23 cellular contexts compared by ENCODE assay signal in genomic region chr1:109807398-109807795, GRCh38. TPM values are rescaled to one million over a fixed set of nuclear protein-coding genes. Genes with fewer than 3 reads are reported as not detected.
A peak's percentile ranks its signal among the peaks of the same experiment; 100 is the strongest.
DNase-seq lines count a peak whose midpoint lies in the region; ATAC-seq, FAIRE-seq and TF ChIP-seq lines count a peak whose summit lies in the region.
"Had no signal": no experiment of that assay in that cellular context is flagged by ENCODE, and none has a peak within 500 bp of the region (broad histone marks: within the 10 kb centered on the region; RNA-seq: fewer than 3 reads in every experiment).

No MANE protein-coding gene starts in this region.

- H3K36me3 ChIP-seq in right lobe of liver (no peaks in the 10 kb centered on the region), HepG2 (replicated peaks in 1 of 2; ENCODE audit: control insufficient read depth in 1 of 2, insufficient read depth in 2 of 2, low read length in 2 of 2) (no peaks in the 10 kb centered on the region)
- H3K36me3 ChIP-seq in naive thymus-derived CD4-positive, alpha-beta T cell (ENCODE audit: control insufficient read depth in 2 of 3, insufficient read depth in 3 of 3, low read length in 3 of 3): no peaks in the 10 kb centered on the region
- H3K36me3 ChIP-seq: cardiac muscle cell, ovary, SJSA1 had no signal

- no peaks in the 10 kb centered on the region for H4K20me1 ChIP-seq in HepG2 (ENCODE audit: insufficient read depth, low read length)

- H3K9me3 ChIP-seq in right lobe of liver (no peaks in the 10 kb centered on the region), HepG2 (ENCODE audit: low read length) (no peaks in the 10 kb centered on the region), T-helper 17 cell (ENCODE audit: control insufficient read depth, low read length, poor library complexity, severe bottlenecking) (no peaks in the 10 kb centered on the region)
- no peaks in the 10 kb centered on the region for H3K9me3 ChIP-seq in naive thymus-derived CD4-positive, alpha-beta T cell (ENCODE audit: control insufficient read depth in 2 of 3, low read length in 3 of 3)
- H3K9me3 ChIP-seq: ovary, SJSA1 had no signal

- DNase-seq in right lobe of liver (peak in 2 of 3 donors; percentile 25 to 37), HepG2 (ENCODE audit: low spot score) (no peak), T-helper 17 cell (no peak), midbrain (lab: John Stamatoyannopoulos, UW) (no peak)
- DNase-seq in naive thymus-derived CD4-positive, alpha-beta T cell: no peak
- no peak for DNase-seq in stimulated activated CD4-positive, alpha-beta T cell treated with anti-CD3 and anti-CD28 coated beads, Interleukin-12 subunit alpha, Interleukin-12 subunit beta, amount 100 ng/mL, for 4 hours
- DNase-seq: activated gamma-delta T cell; dermis blood vessel endothelial cell; DMS53; immature natural killer cell; NCI-H1092 treated with DMSO at 0.1 percent for 48 hours; NCI-H2081; stimulated activated CD4-positive, alpha-beta T cell treated with anti-CD3 and anti-CD28 coated beads, Interleukin-1b, Interleukin-23, amount 100 ng/mL, for 48 hours; stimulated activated naive B cell treated with anti-CD40 and anti-IgM and Interleukin-4, amounts not matched to agents 10 μg/mL and 1 μg/mL and 100 μg/mL, for 72 hours had no signal

- H3K4me3 Mint-ChIP-seq in T-helper 17 cell (no peak overlapping the region), nephron (no peak overlapping the region)
- peak overlapping the region in 1 of 10 donors; percentile 20 for H3K4me3 Mint-ChIP-seq in naive thymus-derived CD4-positive, alpha-beta T cell
- H3K4me3 Mint-ChIP-seq: immature natural killer cell; stimulated activated naive B cell treated with anti-CD40 and anti-IgM and Interleukin-4, amounts not matched to agents 10 μg/mL and 1 μg/mL and 100 μg/mL, for 72 hours had no signal

- H3K27me3 Mint-ChIP-seq in T-helper 17 cell (no peaks in the 10 kb centered on the region), nephron (ENCODE audit: low read depth) (peaks cover 9% of the 10 kb centered on the region)
- H3K27me3 Mint-ChIP-seq in naive thymus-derived CD4-positive, alpha-beta T cell: peaks cover 0 to 2% (median 0%) of the 10 kb centered on the region in 5 donors
- H3K27me3 Mint-ChIP-seq: stimulated activated naive B cell treated with anti-CD40 and anti-IgM and Interleukin-4, amounts not matched to agents 10 μg/mL and 1 μg/mL and 100 μg/mL, for 72 hours had no signal

- no TSS peak for BruUV-seq in HepG2 (replicated peaks; lab: Mats Ljungman, UMichigan)

- no peak overlapping the region for H2AFZ ChIP-seq in HepG2 (ENCODE audit: low read length)

- no peak overlapping the region for H3K9ac ChIP-seq in HepG2 (ENCODE audit: insufficient read depth, low read depth, low read length)

- H3K27me3 ChIP-seq in right lobe of liver (no peaks in the 10 kb centered on the region), HepG2 (ENCODE audit: control insufficient read depth in 1 of 2, insufficient read depth in 2 of 2, low read length in 2 of 2) (peaks cover 0 to 4% of the 10 kb centered on the region in 2 experiments; a peak in 2 of 5 replicates)
- H3K27me3 ChIP-seq in naive thymus-derived CD4-positive, alpha-beta T cell (ENCODE audit: control insufficient read depth in 2 of 2, insufficient read depth in 2 of 2, low read length in 2 of 2): no peaks in the 10 kb centered on the region
- H3K27me3 ChIP-seq: cardiac muscle cell, SJSA1 had no signal

- FAIRE-seq in HepG2 (lab: Jason Lieb, UNC): no peak
- FAIRE-seq: endothelial cell of umbilical vein, GM12892, GM19239, H1 had no signal

- no CpG with 5 or more reads among the region's 9 CpGs for WGBS in right lobe of liver (ENCODE audit: insufficient coverage, low coverage, low lambda C conversion rate, missing lambda C conversion rate)
- WGBS in HepG2 (ENCODE audit: low lambda C conversion rate): 72% methylated on average over 6 of the region's 9 CpGs

- H3K27ac ChIP-seq in right lobe of liver (no peak overlapping the region), HepG2 (ENCODE audit: extremely low read length, insufficient read depth, low read length) (no peak overlapping the region)
- H3K27ac ChIP-seq in naive thymus-derived CD4-positive, alpha-beta T cell (ENCODE audit: low read depth, low read length): no peak overlapping the region
- H3K27ac ChIP-seq: cardiac muscle cell, ovary, SJSA1 had no signal

- H3K4me3 ChIP-seq in right lobe of liver (no peak overlapping the region), HepG2 (replicated peaks in 1 of 3; ENCODE audit: insufficient read depth in 1 of 3, low read depth in 2 of 3, low read length in 3 of 3) (no peak overlapping the region)
- no peak overlapping the region for H3K4me3 ChIP-seq in naive thymus-derived CD4-positive, alpha-beta T cell (ENCODE audit: low read length)
- H3K4me3 ChIP-seq: cardiac muscle cell, ovary, SJSA1 had no signal

- ATAC-seq in right lobe of liver: no peak
- no peak for ATAC-seq in HepG2
- ATAC-seq in T-helper 17 cell: no peak
- no peak for ATAC-seq in naive thymus-derived CD4-positive, alpha-beta T cell

- no peaks in the 10 kb centered on the region for H3K36me3 Mint-ChIP-seq in T-helper 17 cell (ENCODE audit: low read depth)
- no peaks in the 10 kb centered on the region for H3K36me3 Mint-ChIP-seq in nephron (ENCODE audit: low read depth)
- peaks cover 0 to 3% (median 0%) of the 10 kb centered on the region in 5 donors for H3K36me3 Mint-ChIP-seq in naive thymus-derived CD4-positive, alpha-beta T cell
- H3K36me3 Mint-ChIP-seq: immature natural killer cell; stimulated activated naive B cell treated with anti-CD40 and anti-IgM and Interleukin-4, amounts not matched to agents 10 μg/mL and 1 μg/mL and 100 μg/mL, for 72 hours had no signal

- in situ Hi-C loops in HepG2 (cut with HindIII; ENCODE audit: extremely low pct_ligation_motif_present, low pct_unique_long_range_greater_than_20kb): no loop called here

- POLR2A ChIA-PET in HepG2 (lab: Yijun Ruan, JAX): no interaction called here
- POLR2A ChIA-PET in naive thymus-derived CD4-positive, alpha-beta T cell (lab: Charles Lee): no interaction called here

- CTCF ChIA-PET in HepG2 (lab: Yijun Ruan, JAX; ENCODE audit: low intra/inter-chr PET ratio, low total read pairs): no interaction called here
- CTCF ChIA-PET in naive thymus-derived CD4-positive, alpha-beta T cell (lab: Charles Lee): interaction anchor here (2.5 kb wide), 1 partner anchor 177 kb away, joined by 13 read pairs; the partner anchor contains the start of gene AHCYL1

- TF ChIP-seq POLR2A in right lobe of liver (IDR thresholded peaks at IDR 0.05) (no peak), HepG2 (IDR thresholded peaks at IDR 0.05; ENCODE audit: insufficient read depth in 1 of 2, low read depth in 2 of 2, low read length in 2 of 2) (no peak)

- TF ChIP-seq CTCF in right lobe of liver (IDR thresholded peaks at IDR 0.05) (no peak), HepG2 (CRISPR knock-in tag; IDR thresholded peaks at IDR 0.05) (no peak), nephron (IDR thresholded peaks at IDR 0.05; ENCODE audit: unreplicated experiment in 3 of 3) (no peak)

- H3K27ac Mint-ChIP-seq in T-helper 17 cell (peak overlapping the region; percentile 4), nephron (peak overlapping the region in 2 of 3 experiments; percentile 65 to 78)
- peak overlapping the region in 2 of 9 donors; percentile 41 to 82 for H3K27ac Mint-ChIP-seq in naive thymus-derived CD4-positive, alpha-beta T cell
- H3K27ac Mint-ChIP-seq: immature natural killer cell had no signal

- TF ChIP-seq EP300 in HepG2 (IDR thresholded peaks at IDR 0.05; ENCODE audit: low read depth in 2 of 2, low read length in 2 of 2) (no peak), HepG2 (CRISPR knock-in tag; IDR thresholded peaks at IDR 0.05; ENCODE audit: borderline replicate concordance) (no peak)

- intact Hi-C loops in right lobe of liver (cut with DNase I): no loop called here
- intact Hi-C loops in HepG2 (cut with micrococcal nuclease; ENCODE audit: unreplicated experiment): no loop called here
- intact Hi-C loops in naive thymus-derived CD4-positive, alpha-beta T cell (cut with micrococcal nuclease): loop anchor here in 1 of 2 donors (10.0 kb wide), 1 partner anchor 63 kb away; the partner anchor contains the start of gene GSTM3

- no peaks in the 10 kb centered on the region for H3K9me3 Mint-ChIP-seq in nephron
- H3K9me3 Mint-ChIP-seq in naive thymus-derived CD4-positive, alpha-beta T cell: no peaks in the 10 kb centered on the region
- H3K9me3 Mint-ChIP-seq: immature natural killer cell; stimulated activated naive B cell treated with anti-CD40 and anti-IgM and Interleukin-4, amounts not matched to agents 10 μg/mL and 1 μg/mL and 100 μg/mL, for 72 hours had no signal

- no peaks in the 10 kb centered on the region for H3K79me2 ChIP-seq in HepG2 (ENCODE audit: insufficient read depth, low read length)

- H3K4me1 Mint-ChIP-seq in T-helper 17 cell (peaks cover 39% of the 10 kb centered on the region), nephron (peaks cover 62% of the 10 kb centered on the region)
- H3K4me1 Mint-ChIP-seq in naive thymus-derived CD4-positive, alpha-beta T cell: peaks cover 34 to 55% (median 46%) of the 10 kb centered on the region in 7 donors

- no peaks in the 10 kb centered on the region for H3K4me1 ChIP-seq in right lobe of liver
- no peaks in the 10 kb centered on the region for H3K4me1 ChIP-seq in HepG2 (ENCODE audit: insufficient read depth, low read length)
- H3K4me1 ChIP-seq in naive thymus-derived CD4-positive, alpha-beta T cell (ENCODE audit: control insufficient read depth in 2 of 2, insufficient read depth in 2 of 2, low read length in 2 of 2): peaks cover 22 to 37% of the 10 kb centered on the region in 2 donors

- no peak for TF ChIP-seq RAD21 in HepG2 (CRISPR knock-in tag; IDR thresholded peaks at IDR 0.05)

- H3K4me2 ChIP-seq in HepG2 (ENCODE audit: low read depth, low read length): no peak overlapping the region

RNA-seq across cellular contexts. Expression of gene EPS8L3, which starts 43.7 kb away (rescaled TPM):
- total RNA-seq in right lobe of liver (1 to 10 TPM in 3 of 6 experiments, not detected in 3; 3.2 to 4.7 (median 3.3) TPM), HepG2 (2016; rRNA removed; fragmentation: Illumina TruSeq; extraction: Trizol) (7.6 and 18.2 TPM in 2 replicates), T-helper 17 cell (not detected)
- total RNA-seq in HepG2 (2016; cell fraction: cytosol; rRNA removed; fragmentation: Illumina TruSeq; extraction: Trizol; ENCODE audit: low read depth): 3.1 and 3.5 TPM in 2 replicates
- 6.3 and 18.1 TPM in 2 replicates for total RNA-seq in HepG2 (2016; cell fraction: insoluble cytoplasmic fraction; rRNA removed; fragmentation: Illumina TruSeq; extraction: Trizol)
- 4.6 and 5.1 TPM in 2 replicates for total RNA-seq in HepG2 (2016; cell fraction: membrane; rRNA removed; fragmentation: Illumina TruSeq; extraction: Trizol)
- 21.5 and 27.6 TPM in 2 replicates for total RNA-seq in HepG2 (2016; cell fraction: nucleus; rRNA removed; fragmentation: Illumina TruSeq; extraction: Trizol)
- polyA plus RNA-seq in HepG2 (2011; rRNA removed): 106 and 127 TPM in 2 replicates
- 24.6 and 30.4 TPM in 2 replicates for polyA plus RNA-seq in HepG2 (2011; cell fraction: cytosol; rRNA removed)
- 854 and 1,047 TPM in 2 replicates for polyA plus RNA-seq in HepG2 (2011; cell fraction: nucleus; rRNA removed)
- polyA plus RNA-seq in HepG2 (2012): 79.1 and 95.8 TPM in 2 replicates
- 3.0 and 3.7 TPM in 2 replicates for polyA plus RNA-seq in HepG2 (2016; cell fraction: cytosol; fragmentation: Illumina TruSeq; extraction: Trizol; ENCODE audit: low read depth)
- 11.9 and 13.8 TPM in 2 replicates for polyA plus RNA-seq in HepG2 (2016; cell fraction: insoluble cytoplasmic fraction; fragmentation: Illumina TruSeq; extraction: Trizol; ENCODE audit: low read depth)
- polyA plus RNA-seq in HepG2 (2016; cell fraction: membrane; fragmentation: Illumina TruSeq; extraction: Trizol; ENCODE audit: low read depth): 4.6 and 5.0 TPM in 2 replicates
- 139 and 140 TPM in 2 replicates for polyA plus RNA-seq in HepG2 (2016; cell fraction: nucleus; fragmentation: Illumina TruSeq; extraction: Trizol; ENCODE audit: insufficient read depth, low read depth)
- 2.2 and 43.5 TPM in 2 replicates for polyA minus RNA-seq in HepG2 (2011; rRNA and poly(A)+ RNA removed; ENCODE audit: low replicate concordance)
- 15.7 and 17.0 TPM in 2 replicates for polyA minus RNA-seq in HepG2 (2011; cell fraction: cytosol; rRNA and poly(A)+ RNA removed)
- 107 and 127 TPM in 2 replicates for polyA minus RNA-seq in HepG2 (2011; cell fraction: nucleus; rRNA and poly(A)+ RNA removed)
- not detected for total RNA-seq in naive thymus-derived CD4-positive, alpha-beta T cell
- not detected for polyA plus RNA-seq in naive thymus-derived CD4-positive, alpha-beta T cell
- total RNA-seq: cardiac muscle cell, dermis blood vessel endothelial cell, endothelial cell of umbilical vein, H1, lower leg skin, SJSA1 had no signal
- polyA plus RNA-seq: endothelial cell of umbilical vein, H1 had no signal

Comparison
In these comparisons a context has a peak if more than half of its experiments do, and no peak if none do; other contexts are left out.
1. DNase-seq: peak in right lobe of liver (2 of 3); none in HepG2 (single experiment), T-helper 17 cell (0 of 3), naive thymus-derived CD4-positive, alpha-beta T cell (0 of 9), midbrain (single experiment) and stimulated activated CD4-positive, alpha-beta T cell treated with anti-CD3 and anti-CD28 coated beads, Interleukin-12 subunit alpha, Interleukin-12 subunit beta, amount 100 ng/mL, for 4 hours (single experiment).